8 cellular contexts compared by ENCODE assay signal in genomic region chr3:53196575-53197407, GRCh38. TPM values are rescaled to one million over a fixed set of nuclear protein-coding genes. Genes with fewer than 3 reads are reported as not detected.
DNase-seq lines count a peak whose midpoint lies in the region; ATAC-seq, FAIRE-seq and TF ChIP-seq lines count a peak whose summit lies in the region.

No MANE protein-coding gene starts in this region.

- in situ Hi-C loops in GM13976 (cut with MboI; ENCODE audit: low sequenced_read_pairs, unreplicated experiment): no loop called here

- FAIRE-seq in pancreas (lab: Jason Lieb, UNC): no peak

- H3K4me1 Mint-ChIP-seq in IgD-negative memory B cell: peaks cover 13 to 27% (median 24%) of the 10 kb centered on the region in 3 donors

- H3K36me3 Mint-ChIP-seq in IgD-negative memory B cell: peaks cover 4% of the 10 kb centered on the region

- no peak for ATAC-seq in left lung
- no peak for ATAC-seq in pancreas

- H3K27ac ChIP-seq in left lung (peak overlapping the region in 1 of 2 donors; percentile 13), pancreas (no peak overlapping the region)

- H3K4me1 ChIP-seq in left lung: peaks cover 8 to 38% of the 10 kb centered on the region in 2 donors
- peaks cover 0 to 9% (median 0%) of the 10 kb centered on the region in 3 donors for H3K4me1 ChIP-seq in pancreas

- H3K27me3 Mint-ChIP-seq in IgD-negative memory B cell: no peaks in the 10 kb centered on the region

- H3K36me3 ChIP-seq in left lung (peaks cover 0 to 31% of the 10 kb centered on the region in 2 donors), pancreas (no peaks in the 10 kb centered on the region)

- DNase-seq in GM13976 (ENCODE audit: low spot score): peak; percentile 67
- DNase-seq in activated CD4-positive, alpha-beta T cell treated with anti-CD3 and anti-CD28 coated beads, Interleukin-2, amount 50 U/mL, for 48 hours: peak; percentile 49 to 65
- peak; percentile 59 for DNase-seq in iris pigment epithelial cell (ENCODE audit: low read depth)
- no peak for DNase-seq in left lung
- no peak for DNase-seq in effector CD4-positive, alpha-beta T cell
- DNase-seq in pancreas: no peak
- no peak for DNase-seq in NCI-H1105 treated with DMSO at 0.1 percent for 48 hours (lab: John Stamatoyannopoulos, UW)

- 66 to 72% methylated on average over 17 of the region's 17 CpGs for WGBS in pancreas, 2 donors

- peak; percentile 22 for TF ChIP-seq CTCF in GM13976 (IDR thresholded peaks at IDR 0.05; ENCODE audit: borderline replicate concordance, control extremely low read depth, extremely low read depth, insufficient read depth, missing control alignments)
- no peak for TF ChIP-seq CTCF in left lung (IDR thresholded peaks at IDR 0.05)
- TF ChIP-seq CTCF in pancreas (IDR thresholded peaks at IDR 0.05): no peak

- intact Hi-C loops in left lung (cut with DNase I): loop anchor here (5.0 to 10.0 kb wide), 2 partner anchors 62 to 79 kb away; partner anchors contain the start of gene RFT1 (in 1 of the 2)
- intact Hi-C loops in pancreas (cut with DNase I): loop anchor here in 1 of 3 donors (5.0 kb wide), 2 partner anchors 64 to 79 kb away; partner anchors contain the start of gene RFT1

- H3K9me3 Mint-ChIP-seq in IgD-negative memory B cell: no peaks in the 10 kb centered on the region

- H3K4me3 Mint-ChIP-seq in IgD-negative memory B cell: peak overlapping the region; percentile 54 to 93 (median 82)

- H3K4me3 ChIP-seq in left lung (no peak overlapping the region), pancreas (no peak overlapping the region)

- H3K9me3 ChIP-seq in left lung (no peaks in the 10 kb centered on the region), pancreas (no peaks in the 10 kb centered on the region)

- peak overlapping the region; percentile 9 to 73 (median 60) for H3K27ac Mint-ChIP-seq in IgD-negative memory B cell

- H3K27me3 ChIP-seq in left lung: no peaks in the 10 kb centered on the region
- H3K27me3 ChIP-seq in pancreas: no peaks in the 10 kb centered on the region

RNA-seq across cellular contexts. Expression of gene PRKCD, which starts 35.8 kb away (rescaled TPM):
- 69.2 TPM for polyA plus RNA-seq in IgD-negative memory B cell
- 10 to 100 TPM; 73.2 to 73.7 TPM for total RNA-seq in left lung
- 10 to 100 TPM; 10.7 to 32.5 (median 14.6) TPM for total RNA-seq in pancreas
- polyA plus RNA-seq in pancreas: 10 to 100 TPM; 13.4 to 22.6 TPM

RNA-seq across cellular contexts. Expression of gene TKT, which starts 59.0 kb away (rescaled TPM):
- 102 TPM for polyA plus RNA-seq in IgD-negative memory B cell
- 100 to 1,000 TPM; 458 to 594 TPM for total RNA-seq in left lung
- total RNA-seq in pancreas: 100 to 1,000 TPM; 153 to 306 (median 208) TPM
- polyA plus RNA-seq in pancreas: 100 to 1,000 TPM; 114 to 122 TPM

Comparison
In these comparisons a context has a peak if more than half of its experiments do, and no peak if none do; other contexts are left out.
1. DNase-seq: peak in GM13976 (single experiment), activated CD4-positive, alpha-beta T cell treated with anti-CD3 and anti-CD28 coated beads, Interleukin-2, amount 50 U/mL, for 48 hours (2 of 2) and iris pigment epithelial cell (single experiment); none in left lung (0 of 2), effector CD4-positive, alpha-beta T cell (single experiment), pancreas (0 of 6) and NCI-H1105 treated with DMSO at 0.1 percent for 48 hours (single experiment).